1 cellular context compared by ENCODE assay signal in genomic region chr11:65150513-65151271, GRCh38.
TF ChIP-seq lines count a peak whose summit lies in the region.

No MANE protein-coding gene starts in this region.

TF ChIP-seq in SK-N-SH treated with all-trans-retinoic acid at 6 μM for 48 hours, 23 proteins besides CTCF, POLR2A, EP300 and RAD21 (continued from another document):
- no peak for TF ChIP-seq CREB5 (CRISPR knock-in tag; IDR thresholded peaks at IDR 0.05; ENCODE audit: low read depth)
TF ChIP-seq in SK-N-SH treated with all-trans-retinoic acid at 6 μM for 48 hours: peak in this region for 0.
